4 cellular contexts compared by ENCODE assay signal in the genomic region with DNA sequence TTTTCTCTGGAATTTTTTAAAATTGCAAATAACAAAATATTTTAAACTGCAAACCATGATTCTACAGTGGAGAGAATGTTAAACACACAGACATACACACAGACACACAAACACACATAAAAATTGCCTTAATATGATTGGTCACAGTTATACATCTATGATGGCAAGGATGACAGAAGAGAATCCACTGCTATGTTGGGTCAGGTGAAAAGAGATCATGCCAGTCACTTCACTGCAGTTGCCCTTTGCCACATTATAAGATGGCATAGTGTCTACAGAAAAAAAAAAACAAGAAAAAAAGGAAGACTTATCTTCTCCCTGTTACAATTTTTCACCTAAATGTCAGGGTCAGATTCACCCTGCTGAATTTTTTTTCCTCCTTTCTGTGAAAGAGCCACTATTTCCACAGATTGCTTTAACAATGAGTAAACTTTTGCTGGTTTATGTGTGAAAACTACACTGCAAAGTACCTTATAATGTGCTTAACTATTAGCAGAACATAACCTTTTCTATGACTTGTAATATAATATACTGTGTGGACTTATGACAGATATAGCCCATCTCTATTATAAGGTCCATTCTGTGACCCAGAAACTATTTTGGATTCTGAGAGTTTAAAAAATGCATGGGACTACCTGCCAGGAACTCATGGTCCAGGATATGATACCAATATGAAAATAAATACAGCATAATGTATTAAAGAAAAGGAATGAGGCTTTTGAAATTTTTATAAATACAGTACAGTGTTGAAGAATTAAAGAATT.
"Had no signal": no experiment of that assay in that cellular context is flagged by ENCODE, and none has a peak within 500 bp of the region (broad histone marks: within the 10 kb centered on the region; RNA-seq: fewer than 3 reads in every experiment).

No MANE protein-coding gene starts in this region.

- H3K4me3 ChIP-seq: K562 had no signal

- H3K27ac ChIP-seq: HL-60 had no signal

- DNase-seq: IMR-90 had no signal

- ATAC-seq: HepG2, K562 had no signal
